ENCODE assay signal across 8 cellular contexts in the genomic region with DNA sequence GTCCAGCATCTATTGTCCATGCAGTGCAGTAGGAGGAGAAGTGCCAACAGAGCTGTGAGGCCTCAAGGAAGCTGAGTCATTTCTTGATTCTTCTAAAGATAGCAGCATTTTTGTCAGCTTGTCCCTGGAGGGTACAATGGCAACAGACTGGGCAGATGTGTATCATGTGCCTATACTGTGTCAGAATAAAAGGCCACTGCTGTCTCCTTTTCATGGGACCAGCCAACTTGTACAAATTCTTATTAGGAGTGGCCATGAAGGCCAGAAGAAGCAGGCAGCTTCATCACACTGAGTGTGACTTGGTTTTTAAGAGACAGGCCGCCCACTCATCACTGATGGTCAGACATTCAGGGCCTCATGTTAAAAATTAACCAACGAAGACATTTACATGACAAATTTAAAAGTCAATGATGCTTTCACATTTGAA.
DNase-seq lines count a peak whose midpoint lies in the region; ATAC-seq lines count a peak whose summit lies in the region.

No MANE protein-coding gene starts in this region.

- ATAC-seq in GM18517 (IDR thresholded peaks at IDR 0.05; ENCODE audit: unreplicated experiment) = peak; percentile 97
- no peak for ATAC-seq in activated CD4-positive, CD25-positive, alpha-beta regulatory T cell treated with anti-CD3 and anti-CD28 coated beads, Interleukin-2, amount 50 U/mL, for 24 hours

- DNase-seq in HCEC 1CT (peak; percentile 32), HS-5 (ENCODE audit: low read depth) (peak; percentile 32), foreskin melanocyte (peak; percentile 89), NCI-H524 treated with DMSO at 0.1 percent for 48 hours (lab: John Stamatoyannopoulos, UW) (no peak), GDM1 (lab: John Stamatoyannopoulos, UW) (no peak), NCI-H128 (lab: John Stamatoyannopoulos, UW; ENCODE audit: unreplicated experiment) (no peak)

Comparison
In these comparisons a context has a peak if more than half of its experiments do, and no peak if none do; other contexts are left out.
1. DNase-seq: peak in HCEC 1CT (single experiment), HS-5 (single experiment) and foreskin melanocyte (single experiment); none in NCI-H524 treated with DMSO at 0.1 percent for 48 hours (single experiment), GDM1 (single experiment) and NCI-H128 (single experiment).